In the genomic region with DNA sequence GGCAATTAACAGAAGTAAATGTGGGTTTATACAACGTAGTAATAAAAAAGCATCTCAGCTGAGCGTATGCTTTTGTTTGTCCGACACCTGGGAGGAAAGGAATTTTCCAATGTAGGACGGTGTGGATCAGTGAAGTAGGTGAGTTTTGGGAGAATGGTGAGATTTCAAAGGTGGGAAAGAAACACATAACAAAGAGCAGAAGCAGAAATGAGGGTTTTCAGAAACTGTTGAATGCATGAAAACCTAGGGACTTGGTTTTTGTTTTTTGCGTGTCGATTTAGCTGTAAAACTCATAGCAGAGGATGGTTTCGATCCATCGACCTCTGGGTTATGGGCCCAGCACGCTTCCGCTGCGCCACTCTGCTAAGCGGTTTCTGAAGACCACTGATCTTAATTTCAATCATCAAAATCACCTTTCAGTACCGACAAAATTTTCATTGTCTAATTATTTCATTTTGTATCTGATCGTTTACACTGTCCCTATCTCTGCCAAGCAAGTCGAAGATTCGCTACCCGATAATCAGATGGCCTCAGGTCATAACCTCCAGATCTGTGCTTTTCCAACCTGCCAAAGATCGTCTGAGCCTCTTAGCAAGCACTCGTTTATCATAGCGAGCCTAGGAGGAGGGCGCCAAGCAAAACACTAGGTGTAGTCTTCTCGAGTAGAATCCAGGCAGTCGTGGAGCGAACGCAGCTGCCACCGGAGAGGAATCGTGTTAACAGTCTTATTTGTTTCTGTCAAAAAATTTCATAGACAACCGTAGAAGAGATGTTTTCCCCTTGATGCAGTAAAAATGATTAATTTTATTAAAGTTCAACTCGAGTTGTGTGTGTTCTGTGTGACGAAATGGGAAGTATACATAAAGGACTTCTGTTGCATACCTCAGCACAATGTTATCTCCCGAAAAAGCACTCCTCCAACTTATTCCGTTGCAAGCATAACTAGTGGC, we compare ENCODE assay signal across 1 cellular context.
A peak's percentile ranks its signal among the peaks of the same experiment; 100 is the strongest.
TF ChIP-seq lines count a peak whose summit lies in the region.

No MANE protein-coding gene starts in this region.

TF ChIP-seq in HepG2, 621 proteins besides CTCF, POLR2A, EP300 and RAD21 (continued from another document):
- no peak for TF ChIP-seq SIX4 (CRISPR knock-in tag; IDR thresholded peaks at IDR 0.05)
- peak; percentile 85 for TF ChIP-seq ZMYM2 (CRISPR knock-in tag; IDR thresholded peaks at IDR 0.05)
- TF ChIP-seq NR1H2 (CRISPR knock-in tag; IDR thresholded peaks at IDR 0.05; ENCODE audit: borderline replicate concordance, low read depth) = no peak
- TF ChIP-seq, protein P1, sequence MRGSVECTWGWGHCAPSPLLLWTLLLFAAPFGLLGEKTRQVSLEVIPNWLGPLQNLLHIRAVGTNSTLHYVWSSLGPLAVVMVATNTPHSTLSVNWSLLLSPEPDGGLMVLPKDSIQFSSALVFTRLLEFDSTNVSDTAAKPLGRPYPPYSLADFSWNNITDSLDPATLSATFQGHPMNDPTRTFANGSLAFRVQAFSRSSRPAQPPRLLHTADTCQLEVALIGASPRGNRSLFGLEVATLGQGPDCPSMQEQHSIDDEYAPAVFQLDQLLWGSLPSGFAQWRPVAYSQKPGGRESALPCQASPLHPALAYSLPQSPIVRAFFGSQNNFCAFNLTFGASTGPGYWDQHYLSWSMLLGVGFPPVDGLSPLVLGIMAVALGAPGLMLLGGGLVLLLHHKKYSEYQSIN (CRISPR knock-in tag; IDR thresholded peaks at IDR 0.05; ENCODE audit: borderline replicate concordance) = no peak
- peak; percentile 37 to 40; a peak in 2 of 4 replicates for TF ChIP-seq MAFK (conservative IDR thresholded peaks at IDR 0.05 in 1 of 2, IDR thresholded peaks at IDR 0.05 in 1 of 2; ENCODE audit: low read length in 2 of 2)
- TF ChIP-seq ZNF501 (CRISPR knock-in tag; IDR thresholded peaks at IDR 0.05) = peak; percentile 65; the same call in 1 of the 2 replicates
- no peak for TF ChIP-seq CENPT (CRISPR knock-in tag; IDR thresholded peaks at IDR 0.05; ENCODE audit: low read depth)
- no peak for TF ChIP-seq HHEX (CRISPR knock-in tag; IDR thresholded peaks at IDR 0.05)
- peak; percentile 42; the same call in 1 of the 2 replicates for TF ChIP-seq TSC22D2 (CRISPR knock-in tag; IDR thresholded peaks at IDR 0.05; ENCODE audit: borderline replicate concordance)
- TF ChIP-seq KLF15 (CRISPR knock-in tag; IDR thresholded peaks at IDR 0.05; ENCODE audit: borderline replicate concordance) = no peak
- TF ChIP-seq, protein P2, sequence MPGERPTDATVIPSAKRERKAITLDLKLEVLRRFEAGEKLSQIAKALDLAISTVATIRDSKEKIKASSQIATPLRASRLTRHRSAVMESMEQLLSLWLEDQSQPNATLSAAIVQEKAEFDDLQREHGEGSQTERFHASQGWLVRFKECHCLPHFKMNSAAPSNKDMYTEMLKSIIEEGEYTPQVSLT (CRISPR knock-in tag; IDR thresholded peaks at IDR 0.05; ENCODE audit: borderline replicate concordance, low read depth) = no peak
- TF ChIP-seq, protein P3, sequence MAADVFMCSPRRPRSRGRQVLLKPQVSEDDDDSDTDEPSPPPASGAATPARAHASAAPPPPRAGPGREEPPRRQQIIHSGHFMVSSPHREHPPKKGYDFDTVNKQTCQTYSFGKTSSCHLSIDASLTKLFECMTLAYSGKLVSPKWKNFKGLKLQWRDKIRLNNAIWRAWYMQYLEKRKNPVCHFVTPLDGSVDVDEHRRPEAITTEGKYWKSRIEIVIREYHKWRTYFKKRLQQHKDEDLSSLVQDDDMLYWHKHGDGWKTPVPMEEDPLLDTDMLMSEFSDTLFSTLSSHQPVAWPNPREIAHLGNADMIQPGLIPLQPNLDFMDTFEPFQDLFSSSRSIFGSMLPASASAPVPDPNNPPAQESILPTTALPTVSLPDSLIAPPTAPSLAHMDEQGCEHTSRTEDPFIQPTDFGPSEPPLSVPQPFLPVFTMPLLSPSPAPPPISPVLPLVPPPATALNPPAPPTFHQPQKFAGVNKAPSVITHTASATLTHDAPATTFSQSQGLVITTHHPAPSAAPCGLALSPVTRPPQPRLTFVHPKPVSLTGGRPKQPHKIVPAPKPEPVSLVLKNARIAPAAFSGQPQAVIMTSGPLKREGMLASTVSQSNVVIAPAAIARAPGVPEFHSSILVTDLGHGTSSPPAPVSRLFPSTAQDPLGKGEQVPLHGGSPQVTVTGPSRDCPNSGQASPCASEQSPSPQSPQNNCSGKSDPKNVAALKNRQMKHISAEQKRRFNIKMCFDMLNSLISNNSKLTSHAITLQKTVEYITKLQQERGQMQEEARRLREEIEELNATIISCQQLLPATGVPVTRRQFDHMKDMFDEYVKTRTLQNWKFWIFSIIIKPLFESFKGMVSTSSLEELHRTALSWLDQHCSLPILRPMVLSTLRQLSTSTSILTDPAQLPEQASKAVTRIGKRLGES (CRISPR knock-in tag; IDR thresholded peaks at IDR 0.05; ENCODE audit: borderline replicate concordance) = no peak
TF ChIP-seq in HepG2: peak in this region for 182.
